In genomic region chr16:48382131-48382530, GRCh38 we compare ENCODE assay signal across 1 cellular context.
TF ChIP-seq lines count a peak whose summit lies in the region.

No MANE protein-coding gene starts in this region.

TF ChIP-seq in H1, 55 proteins besides CTCF, POLR2A, EP300 and RAD21:
- no peak for TF ChIP-seq CEBPB (IDR thresholded peaks at IDR 0.05; ENCODE audit: low read depth, low read length)
- TF ChIP-seq SP2 (IDR thresholded peaks at IDR 0.05; ENCODE audit: low read length): no peak
- no peak for TF ChIP-seq EZH2 (IDR thresholded peaks at IDR 0.05; ENCODE audit: low read depth, low read length, severe bottlenecking)
- no peak for TF ChIP-seq RBBP5 (IDR thresholded peaks at IDR 0.05; ENCODE audit: borderline replicate concordance, low read depth, low read length)
- no peak for TF ChIP-seq FOSL1 (IDR thresholded peaks at IDR 0.05; ENCODE audit: insufficient read depth, low read depth, low read length)
- TF ChIP-seq CBX8 (IDR thresholded peaks at IDR 0.05; ENCODE audit: borderline replicate concordance, low read depth, low read length): no peak
- TF ChIP-seq ATF3 (IDR thresholded peaks at IDR 0.05; ENCODE audit: insufficient read depth, low read depth, low read length): no peak
- no peak for TF ChIP-seq BACH1 (IDR thresholded peaks at IDR 0.05; ENCODE audit: low read length)
- TF ChIP-seq SIRT6 (IDR thresholded peaks at IDR 0.05; ENCODE audit: low read length): no peak
- no peak for TF ChIP-seq GABPA (IDR thresholded peaks at IDR 0.05; ENCODE audit: borderline replicate concordance, insufficient read depth, low read length)
- no peak for TF ChIP-seq USF2 (IDR thresholded peaks at IDR 0.05; ENCODE audit: low read length)
- no peak for TF ChIP-seq YY1 (IDR thresholded peaks at IDR 0.05; ENCODE audit: low read depth, low read length)
- TF ChIP-seq TAF7 (optimal IDR thresholded peaks at IDR 0.05; ENCODE audit: borderline replicate concordance, low read depth, low read length): no peak
- no peak for TF ChIP-seq JUND (IDR thresholded peaks at IDR 0.05; ENCODE audit: low read length)
- no peak for TF ChIP-seq SIX5 (IDR thresholded peaks at IDR 0.05; ENCODE audit: low read depth, low read length)
- TF ChIP-seq KDM1A (IDR thresholded peaks at IDR 0.05; ENCODE audit: borderline replicate concordance, low read length): no peak
- TF ChIP-seq NANOG (IDR thresholded peaks at IDR 0.05; ENCODE audit: insufficient read depth, low read depth, low read length, poor library complexity, severe bottlenecking): no peak
- no peak for TF ChIP-seq MAFK (IDR thresholded peaks at IDR 0.05; ENCODE audit: low read depth, low read length)
- no peak for TF ChIP-seq CTBP2 (IDR thresholded peaks at IDR 0.05; ENCODE audit: borderline replicate concordance, insufficient read depth, insufficient read length, low read length)
- TF ChIP-seq TEAD4 (IDR thresholded peaks at IDR 0.05; ENCODE audit: low read depth, low read length): no peak
